ENCODE assay signal across 22 cellular contexts in the genomic region with DNA sequence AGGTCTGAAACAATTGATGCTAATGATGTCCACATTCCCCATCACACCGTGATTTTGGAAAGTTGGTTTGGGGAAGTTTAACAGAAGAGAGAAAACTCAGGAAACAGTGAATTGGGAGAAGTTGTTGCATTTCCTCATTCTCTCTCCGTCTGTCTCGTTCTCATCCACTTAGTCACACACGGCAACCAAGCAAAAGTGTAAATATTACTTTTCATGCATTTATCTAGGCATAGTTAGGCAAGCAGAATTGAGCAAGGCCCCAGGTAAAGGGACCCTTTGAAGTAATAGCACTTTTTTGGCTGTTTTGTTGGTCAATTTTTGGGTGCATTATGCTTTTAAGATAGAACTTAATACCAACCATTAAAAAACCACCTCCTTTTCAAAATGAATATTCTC.
DNase-seq lines count a peak whose midpoint lies in the region; ATAC-seq and TF ChIP-seq lines count a peak whose summit lies in the region.
"Had no signal": no experiment of that assay in that cellular context is flagged by ENCODE, and none has a peak within 500 bp of the region (broad histone marks: within the 10 kb centered on the region; RNA-seq: fewer than 3 reads in every experiment).

No MANE protein-coding gene starts in this region.

- no peaks in the 10 kb centered on the region for H3K9me2 ChIP-seq in PC-3 (replicated peaks; ENCODE audit: low read length)

- peak overlapping the region; percentile 60; the same call in 1 of the 2 replicates for H2AFZ ChIP-seq in PC-3 (ENCODE audit: low read length)
- no peak overlapping the region for H2AFZ ChIP-seq in osteoblast (ENCODE audit: low read length)

- no peaks in the 10 kb centered on the region for H3K27me3 ChIP-seq in PC-3 (ENCODE audit: low read length)
- peaks cover 27% of the 10 kb centered on the region for H3K27me3 ChIP-seq in osteoblast (ENCODE audit: insufficient read depth, low read length)
- H3K27me3 ChIP-seq in naive thymus-derived CD4-positive, alpha-beta T cell (ENCODE audit: control insufficient read depth in 2 of 2, insufficient read depth in 2 of 2, low read length in 2 of 2) = no peaks in the 10 kb centered on the region
- H3K27me3 ChIP-seq in stomach = peaks cover 0 to 56% (median 0%) of the 10 kb centered on the region in 3 donors
- H3K27me3 ChIP-seq: ascending aorta had no signal

- no peak overlapping the region for H3K27ac Mint-ChIP-seq in naive thymus-derived CD4-positive, alpha-beta T cell
- H3K27ac Mint-ChIP-seq: activated CD4-positive, alpha-beta T cell treated with anti-CD3 and anti-CD28 coated beads for 36 hours; CD4-positive, alpha-beta memory T cell; dendritic cell treated with granulocyte-macrophage colony-stimulating factor and Interleukin-4, amounts not matched to agents 40 ng/mL and 50 ng/mL, for 4 days; H9; stimulated activated memory B cell treated with anti-CD40 and anti-IgM and Interleukin-4, amounts not matched to agents 10 μg/mL and 1 μg/mL and 100 μg/mL, for 72 hours had no signal

- no TSS peak for BruUV-seq in PC-3 (replicated peaks; lab: Mats Ljungman, UMichigan)

- CTCF ChIA-PET in PC-3 (lab: Charles Lee) = no interaction called here
- CTCF ChIA-PET in naive thymus-derived CD4-positive, alpha-beta T cell (lab: Charles Lee) = no interaction called here

- ATAC-seq in PC-3 (peak; percentile 69), HG03175 (IDR thresholded peaks at IDR 0.05; ENCODE audit: unreplicated experiment) (no peak)
- no peak for ATAC-seq in naive thymus-derived CD4-positive, alpha-beta T cell
- ATAC-seq: activated CD4-positive, alpha-beta T cell treated with anti-CD3 and anti-CD28 coated beads for 36 hours; stimulated activated memory B cell treated with anti-CD40 and anti-IgM and Interleukin-4, amounts not matched to agents 10 μg/mL and 1 μg/mL and 100 μg/mL, for 72 hours had no signal

- peak overlapping the region; percentile 86 for H3K27ac ChIP-seq in PC-3 (ENCODE audit: low read length)
- no peak overlapping the region for H3K27ac ChIP-seq in osteoblast (ENCODE audit: low read depth, low read length)
- no peak overlapping the region for H3K27ac ChIP-seq in naive thymus-derived CD4-positive, alpha-beta T cell (ENCODE audit: low read depth, low read length)
- no peak overlapping the region for H3K27ac ChIP-seq in stomach
- H3K27ac ChIP-seq: ascending aorta, tibial nerve had no signal

- H3K9me3 ChIP-seq in PC-3 (ENCODE audit: low read length) = peaks cover 10% of the 10 kb centered on the region; the same call in 1 of the 2 replicates
- no peaks in the 10 kb centered on the region for H3K9me3 ChIP-seq in osteoblast (ENCODE audit: low read depth, low read length)
- no peaks in the 10 kb centered on the region for H3K9me3 ChIP-seq in naive thymus-derived CD4-positive, alpha-beta T cell (ENCODE audit: control insufficient read depth in 2 of 3, low read length in 3 of 3)
- H3K9me3 ChIP-seq in stomach = peaks cover 0 to 15% (median 5%) of the 10 kb centered on the region in 4 donors
- H3K9me3 ChIP-seq: ascending aorta had no signal

- DNase-seq in EH (ENCODE audit: low read depth) = peak; percentile 47
- DNase-seq in PC-3 = peak; percentile 86
- DNase-seq in dermis blood vessel endothelial cell = peak; percentile 24
- peak; percentile 61 for DNase-seq in osteoblast (ENCODE audit: insufficient read length, low spot score, missing footprints)
- DNase-seq in naive thymus-derived CD4-positive, alpha-beta T cell = no peak
- no peak for DNase-seq in stomach
- DNase-seq: activated CD4-positive, alpha-beta T cell treated with anti-CD3 and anti-CD28 coated beads for 36 hours; activated CD8-positive, alpha-beta memory T cell treated with anti-CD3 and anti-CD28 coated beads, Interleukin-2, amount 50 U/mL, for 4 hours; CD4-positive, alpha-beta memory T cell; DMS79; erythroblast; H9; head of caudate nucleus; Kasumi-1; NCI-H345; T1000 had no signal

- TF ChIP-seq CTCF in PC-3 (conservative IDR thresholded peaks at IDR 0.05; ENCODE audit: low read depth, low read length) (no peak), osteoblast (IDR thresholded peaks at IDR 0.05; ENCODE audit: extremely low read depth, low read depth, low read length) (no peak), stomach (IDR thresholded peaks at IDR 0.05) (no peak)

- H3K36me3 Mint-ChIP-seq in naive thymus-derived CD4-positive, alpha-beta T cell = no peaks in the 10 kb centered on the region

- peaks cover 4% of the 10 kb centered on the region for H3F3A ChIP-seq in PC-3 (ENCODE audit: low read length, unreplicated experiment)

- H3K79me2 ChIP-seq in PC-3 (ENCODE audit: low read length) = no peaks in the 10 kb centered on the region
- H3K79me2 ChIP-seq in osteoblast (ENCODE audit: insufficient read depth, low read length) = no peaks in the 10 kb centered on the region

- H3K9me3 Mint-ChIP-seq in naive thymus-derived CD4-positive, alpha-beta T cell = peaks cover under 1 to 19% (median 9%) of the 10 kb centered on the region in 11 donors

- peaks cover 18 to 41% (median 21%) of the 10 kb centered on the region in 5 donors for H3K27me3 Mint-ChIP-seq in naive thymus-derived CD4-positive, alpha-beta T cell

- H3K4me2 ChIP-seq in PC-3 (ENCODE audit: low read length) (peak overlapping the region; percentile 83), osteoblast (ENCODE audit: insufficient read depth, low read length) (peak overlapping the region; percentile 55)

- peaks cover 2% of the 10 kb centered on the region; the same call in 1 of the 2 replicates for H3K36me3 ChIP-seq in PC-3 (ENCODE audit: low read depth, low read length)
- no peaks in the 10 kb centered on the region for H3K36me3 ChIP-seq in osteoblast (ENCODE audit: insufficient read depth, low read length)
- H3K36me3 ChIP-seq in naive thymus-derived CD4-positive, alpha-beta T cell (ENCODE audit: control insufficient read depth in 2 of 3, insufficient read depth in 3 of 3, low read length in 3 of 3) = no peaks in the 10 kb centered on the region
- H3K36me3 ChIP-seq in stomach = no peaks in the 10 kb centered on the region
- H3K36me3 ChIP-seq: ascending aorta, tibial nerve had no signal

- no peak overlapping the region for H3K4me3 Mint-ChIP-seq in naive thymus-derived CD4-positive, alpha-beta T cell
- H3K4me3 Mint-ChIP-seq: activated CD4-positive, alpha-beta T cell treated with anti-CD3 and anti-CD28 coated beads for 36 hours; CD4-positive, alpha-beta memory T cell; dendritic cell treated with granulocyte-macrophage colony-stimulating factor and Interleukin-4, amounts not matched to agents 40 ng/mL and 50 ng/mL, for 4 days; H9; neural crest cell; stimulated activated memory B cell treated with anti-CD40 and anti-IgM and Interleukin-4, amounts not matched to agents 10 μg/mL and 1 μg/mL and 100 μg/mL, for 72 hours had no signal

- peak overlapping the region; percentile 53 for H3K9ac ChIP-seq in PC-3 (ENCODE audit: low read length)

- POLR2A ChIA-PET in PC-3 (lab: Charles Lee; ENCODE audit: unreplicated experiment) = interaction anchor here (0.7 kb wide), 1 partner anchor 13 kb away, joined by 5 read pairs; no protein-coding TSS in a partner anchor
- POLR2A ChIA-PET in naive thymus-derived CD4-positive, alpha-beta T cell (lab: Charles Lee) = no interaction called here

- intact Hi-C loops in PC-3 (cut with micrococcal nuclease) = loop anchor here (1.0 to 10.0 kb wide), 3 partner anchors 28 to 263 kb away; no protein-coding TSS in a partner anchor
- intact Hi-C loops in naive thymus-derived CD4-positive, alpha-beta T cell (cut with micrococcal nuclease) = no loop called here
- intact Hi-C loops in stomach (cut with DNase I; ENCODE audit: low total_unique reads) = no loop called here

- no peaks in the 10 kb centered on the region for H4K20me1 ChIP-seq in PC-3 (ENCODE audit: low read length)
- H4K20me1 ChIP-seq in osteoblast (ENCODE audit: insufficient read depth, low read length) = no peaks in the 10 kb centered on the region

- H3K4me1 Mint-ChIP-seq in naive thymus-derived CD4-positive, alpha-beta T cell = no peaks in the 10 kb centered on the region
- H3K4me1 Mint-ChIP-seq: activated CD4-positive, alpha-beta T cell treated with anti-CD3 and anti-CD28 coated beads for 36 hours; CD4-positive, alpha-beta memory T cell; neural crest cell; stimulated activated memory B cell treated with anti-CD40 and anti-IgM and Interleukin-4, amounts not matched to agents 10 μg/mL and 1 μg/mL and 100 μg/mL, for 72 hours had no signal

- H3K4me1 ChIP-seq in PC-3 (ENCODE audit: insufficient read depth, low read length) (peaks cover 53% of the 10 kb centered on the region), osteoblast (ENCODE audit: insufficient read depth, low read length) (peaks cover 11% of the 10 kb centered on the region), stomach (peaks cover 0 to 6% (median 3%) of the 10 kb centered on the region in 4 donors)
- no peaks in the 10 kb centered on the region for H3K4me1 ChIP-seq in naive thymus-derived CD4-positive, alpha-beta T cell (ENCODE audit: control insufficient read depth in 2 of 2, insufficient read depth in 2 of 2, low read length in 2 of 2)

- H3K4me3 ChIP-seq in PC-3 (ENCODE audit: low read length) (peak overlapping the region; percentile 53; the same call in 1 of the 2 replicates), osteoblast (ENCODE audit: insufficient read depth, low read length) (no peak overlapping the region), stomach (no peak overlapping the region)
- H3K4me3 ChIP-seq in naive thymus-derived CD4-positive, alpha-beta T cell (ENCODE audit: low read length) = no peak overlapping the region
- H3K4me3 ChIP-seq: tibial nerve had no signal

- no peak for TF ChIP-seq EP300 in stomach (IDR thresholded peaks at IDR 0.05)

- no peak for TF ChIP-seq POLR2A in stomach (IDR thresholded peaks at IDR 0.05)

- 23 to 34% (median 28%) methylated on average over 4 of the region's 4 CpGs for WGBS in stomach, 5 donors

Comparison
In these comparisons a context has a peak if more than half of its experiments do, and no peak if none do; other contexts are left out.
1. DNase-seq: peak in EH (single experiment), PC-3 (single experiment), dermis blood vessel endothelial cell (single experiment) and osteoblast (single experiment); none in naive thymus-derived CD4-positive, alpha-beta T cell (0 of 9) and stomach (single experiment).